Comparison of ENCODE assay signal across 1 cellular context in the genomic region with DNA sequence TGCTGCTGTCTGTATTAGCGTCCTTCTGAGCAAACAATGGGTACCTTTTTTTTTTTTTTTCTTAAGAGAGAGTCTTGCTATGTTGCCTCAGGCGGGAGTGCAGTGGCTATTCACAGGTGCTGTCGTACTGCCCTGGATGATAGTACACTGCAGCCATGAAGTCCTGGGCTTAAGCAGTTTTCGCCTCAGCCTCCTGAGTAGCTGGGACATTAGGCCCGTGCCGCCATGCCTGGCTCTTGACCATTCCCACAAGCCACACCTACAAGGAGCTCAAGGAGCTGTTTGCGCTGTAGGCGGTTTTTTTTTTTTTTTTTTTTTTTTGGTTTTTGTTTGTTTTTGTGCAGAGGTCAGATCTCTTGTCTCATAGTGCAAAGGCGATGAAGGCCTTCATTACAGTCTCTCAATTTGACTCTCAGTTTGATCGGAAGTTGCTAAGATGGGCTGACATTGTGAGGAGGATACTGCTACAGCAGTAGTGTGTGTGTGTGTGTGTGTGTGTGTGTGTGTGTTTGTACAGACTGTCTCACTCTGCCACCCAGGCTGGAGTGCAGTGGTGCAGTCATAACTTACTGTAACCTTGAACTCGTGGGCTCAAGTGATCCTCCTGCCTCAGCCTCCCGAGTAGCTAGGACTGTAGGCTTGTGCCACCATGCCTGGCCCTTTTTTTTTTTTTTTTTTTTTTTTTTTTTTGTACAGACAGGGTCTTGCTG.
TF ChIP-seq lines count a peak whose summit lies in the region.

No MANE protein-coding gene starts in this region.

TF ChIP-seq in H1, 55 proteins besides CTCF, POLR2A, EP300 and RAD21 (continued from another document):
- no peak for TF ChIP-seq CHD7 (IDR thresholded peaks at IDR 0.05; ENCODE audit: insufficient replicate concordance, low read length)
